8 cellular contexts compared by ENCODE assay signal in genomic region chr14:73770977-73771847, GRCh38. TPM values are rescaled to one million over a fixed set of nuclear protein-coding genes. Genes with fewer than 3 reads are reported as not detected.
A peak's percentile ranks its signal among the peaks of the same experiment; 100 is the strongest.
DNase-seq lines count a peak whose midpoint lies in the region; ATAC-seq and TF ChIP-seq lines count a peak whose summit lies in the region.

No MANE protein-coding gene starts in this region.

- intact Hi-C loops in left lung (cut with DNase I) = no loop called here
- intact Hi-C loops in uterus (cut with DNase I; ENCODE audit: low total_unique reads) = no loop called here
- intact Hi-C loops in PC-9 (cut with micrococcal nuclease; ENCODE audit: unreplicated experiment) = no loop called here

- H3K4me1 ChIP-seq in GM23338 (ENCODE audit: insufficient read depth) (peaks cover 13% of the 10 kb centered on the region), Peyer's patch (peaks cover 11 to 64% (median 42%) of the 10 kb centered on the region in 4 donors), left lung (peaks cover 26 to 94% of the 10 kb centered on the region in 2 donors), uterus (peaks cover 16 to 34% of the 10 kb centered on the region in 2 donors), PC-9 (replicated peaks; ENCODE audit: insufficient read depth) (peaks cover 9% of the 10 kb centered on the region; the same call in 1 of the 2 replicates)

- TF ChIP-seq CTCF in GM12864 (IDR thresholded peaks at IDR 0.05; ENCODE audit: low read depth, low read length, missing control alignments) (no peak), GM23338 (conservative IDR thresholded peaks at IDR 0.05; ENCODE audit: low read depth in 2 of 2) (no peak), Peyer's patch (IDR thresholded peaks at IDR 0.05) (no peak), left lung (IDR thresholded peaks at IDR 0.05) (no peak), uterus (IDR thresholded peaks at IDR 0.05) (no peak), PC-9 (conservative IDR thresholded peaks at IDR 0.05) (no peak)

- no peaks in the 10 kb centered on the region; the same call in 2 of the 3 replicates for H3K36me3 Mint-ChIP-seq in GM23338 (ENCODE audit: low read depth)

- H3K9me2 ChIP-seq in GM23338 (ENCODE audit: insufficient read depth) (no peaks in the 10 kb centered on the region), PC-9 (ENCODE audit: insufficient read depth) (no peaks in the 10 kb centered on the region)

- H3K27me3 Mint-ChIP-seq in GM23338 (ENCODE audit: insufficient read depth, low read depth, poor library complexity) = peaks cover 15% of the 10 kb centered on the region

- peaks cover 12% of the 10 kb centered on the region; the same call in 1 of the 2 replicates for H3K27me3 ChIP-seq in GM23338 (ENCODE audit: insufficient read depth)
- H3K27me3 ChIP-seq in Peyer's patch = no peaks in the 10 kb centered on the region
- H3K27me3 ChIP-seq in left lung = no peaks in the 10 kb centered on the region
- H3K27me3 ChIP-seq in uterus = no peaks in the 10 kb centered on the region
- no peaks in the 10 kb centered on the region for H3K27me3 ChIP-seq in PC-9 (ENCODE audit: insufficient read depth, low read depth)

- H3K27ac Mint-ChIP-seq in GM23338 = no peak overlapping the region

- peak overlapping the region; percentile 21; the same call in 1 of the 3 replicates for H3K4me3 Mint-ChIP-seq in GM23338

- H3K79me2 ChIP-seq in GM23338 (replicated peaks; ENCODE audit: insufficient read depth) = no peaks in the 10 kb centered on the region
- peaks cover 65% of the 10 kb centered on the region for H3K79me2 ChIP-seq in PC-9 (ENCODE audit: low read depth)

- H3K4me3 ChIP-seq in GM12864 (ENCODE audit: low read depth, low read length) (peak overlapping the region; percentile 31), GM23338 (no peak overlapping the region), Peyer's patch (peak overlapping the region in 1 of 4 donors; percentile 2), left lung (no peak overlapping the region), uterus (no peak overlapping the region), PC-9 (no peak overlapping the region)

- H2AFZ ChIP-seq in GM23338 (no peak overlapping the region), PC-9 (no peak overlapping the region)

- POLR2A ChIA-PET in PC-9 (lab: Charles Lee; ENCODE audit: unreplicated experiment) = no interaction called here

- CTCF ChIA-PET in PC-9 (lab: Charles Lee) = no interaction called here

- H4K20me1 ChIP-seq in GM23338 (replicated peaks; ENCODE audit: insufficient read depth) (peaks cover 3% of the 10 kb centered on the region; the same call in 1 of the 2 replicates), PC-9 (ENCODE audit: insufficient read depth) (peaks cover 12% of the 10 kb centered on the region)

- no peak overlapping the region for H3K27ac ChIP-seq in GM23338 (ENCODE audit: low read depth)
- H3K27ac ChIP-seq in Peyer's patch = peak overlapping the region; percentile 62 to 89 (median 82)
- peak overlapping the region; percentile 48 to 57 for H3K27ac ChIP-seq in left lung
- peak overlapping the region; percentile 50 to 63 for H3K27ac ChIP-seq in uterus
- no peak overlapping the region for H3K27ac ChIP-seq in PC-9

- ATAC-seq in GM23338 = no peak; the same call in 2 of the 3 replicates
- ATAC-seq in left lung = peak; percentile 14

- H3K9me3 Mint-ChIP-seq in GM23338 = no peaks in the 10 kb centered on the region; the same call in 2 of the 3 replicates

- TF ChIP-seq POLR2A in Peyer's patch (IDR thresholded peaks at IDR 0.05) (no peak), uterus (IDR thresholded peaks at IDR 0.05) (no peak)

- H3K4me2 ChIP-seq in GM23338 (no peak overlapping the region), PC-9 (no peak overlapping the region)

- H3K9me3 ChIP-seq in Peyer's patch (no peaks in the 10 kb centered on the region), left lung (no peaks in the 10 kb centered on the region), uterus (no peaks in the 10 kb centered on the region), PC-9 (ENCODE audit: insufficient read depth, low read depth) (no peaks in the 10 kb centered on the region)

- no peaks in the 10 kb centered on the region for H3K36me3 ChIP-seq in GM23338 (ENCODE audit: insufficient read depth)
- no peaks in the 10 kb centered on the region for H3K36me3 ChIP-seq in Peyer's patch
- no peaks in the 10 kb centered on the region for H3K36me3 ChIP-seq in left lung
- no peaks in the 10 kb centered on the region for H3K36me3 ChIP-seq in uterus
- H3K36me3 ChIP-seq in PC-9 (ENCODE audit: low read depth) = no peaks in the 10 kb centered on the region

- H3K4me1 Mint-ChIP-seq in GM23338 = peaks cover 35% of the 10 kb centered on the region

- H3F3A ChIP-seq in GM23338 (replicated peaks; ENCODE audit: low read depth) (no peaks in the 10 kb centered on the region), PC-9 (ENCODE audit: insufficient read depth, low read depth) (peaks cover 3% of the 10 kb centered on the region; the same call in 1 of the 2 replicates)

- BruUV-seq in PC-9 (replicated peaks; lab: Mats Ljungman, UMichigan) = no TSS peak

- DNase-seq in GM12864 (ENCODE audit: low read depth) (no peak), GM23338 (ENCODE audit: low spot score) (no peak), Peyer's patch (peak in 1 of 3 donors; percentile 68), left lung (no peak), uterus (no peak), PC-9 (no peak), NCI-H2029 (lab: John Stamatoyannopoulos, UW) (no peak), CD1c-positive myeloid dendritic cell (ENCODE audit: extremely low spot score) (no peak)

TF ChIP-seq in GM23338, 12 proteins besides CTCF, POLR2A, EP300 and RAD21 (continues in another document):
- TF ChIP-seq POLR2AphosphoS5 (IDR thresholded peaks at IDR 0.05; ENCODE audit: low read depth) = no peak
- TF ChIP-seq ZNF331 (CRISPR knock-in tag; IDR thresholded peaks at IDR 0.05; ENCODE audit: low read depth) = no peak
- no peak for TF ChIP-seq ETS1 (IDR thresholded peaks at IDR 0.05)
- TF ChIP-seq NANOG (IDR thresholded peaks at IDR 0.05; ENCODE audit: borderline replicate concordance) = no peak
- no peak for TF ChIP-seq JUNB (IDR thresholded peaks at IDR 0.05; ENCODE audit: unreplicated experiment)
- TF ChIP-seq REST (IDR thresholded peaks at IDR 0.05; ENCODE audit: unreplicated experiment) = no peak
- TF ChIP-seq CREB1 (CRISPR knock-in tag; IDR thresholded peaks at IDR 0.05; ENCODE audit: low read depth) = no peak
- TF ChIP-seq EZH2 (IDR thresholded peaks at IDR 0.05; ENCODE audit: low read depth, unreplicated experiment) = no peak
- no peak for TF ChIP-seq STAT1 (IDR thresholded peaks at IDR 0.05; ENCODE audit: unreplicated experiment)
- no peak for TF ChIP-seq ZNF114 (CRISPR knock-in tag; IDR thresholded peaks at IDR 0.05)
- TF ChIP-seq EZH2phosphoT487 (IDR thresholded peaks at IDR 0.05; ENCODE audit: unreplicated experiment) = no peak

RNA-seq across cellular contexts. Expression of gene PNMA1, which starts 57.0 kb away (rescaled TPM):
- total RNA-seq in GM23338 (2014; rRNA removed; shearing (Covaris generic)) = 32.9 and 35.6 TPM in 2 replicates
- 18.2 and 19.6 TPM in 2 replicates for polyA plus RNA-seq in GM23338 (2016; fragmentation: Nextera tagmentation; extraction: Ambion mirVana)
- total RNA-seq in Peyer's patch (10 to 100 TPM in 1 of 4 donors, 1 to 10 TPM in 3; 4.4 to 11.6 (median 7.0) TPM), left lung (10 to 100 TPM; 30.8 to 32.4 TPM), uterus (10 to 100 TPM; 12.6 to 58.0 (median 39.4) TPM), PC-9 (2021) (13.6 and 16.8 TPM in 2 replicates)

Comparison
In these comparisons a context has a peak if more than half of its experiments do, and no peak if none do; other contexts are left out.
1. H3K27ac ChIP-seq: peak in Peyer's patch (4 of 4), left lung (2 of 2) and uterus (2 of 2); none in GM23338 (single experiment) and PC-9 (single experiment).